Comparison of ENCODE assay signal across 20 cellular contexts in genomic region chrX:8868070-8868795, GRCh38.
DNase-seq lines count a peak whose midpoint lies in the region; ATAC-seq and TF ChIP-seq lines count a peak whose summit lies in the region.
"Had no signal": no experiment of that assay in that cellular context is flagged by ENCODE, and none has a peak within 500 bp of the region (broad histone marks: within the 10 kb centered on the region; RNA-seq: fewer than 3 reads in every experiment).

No MANE protein-coding gene starts in this region.

- intact Hi-C loops in right lobe of liver (cut with DNase I), result no loop called here

- H3K36me3 Mint-ChIP-seq in T-cell, result no peaks in the 10 kb centered on the region
- H3K36me3 Mint-ChIP-seq in activated CD8-positive, alpha-beta T cell treated with anti-CD3 and anti-CD28 coated beads, Interleukin-2, amount 10 ng/mL, durations not matched to agents 7 days and 5 days (ENCODE audit: low read depth), result no peaks in the 10 kb centered on the region
- H3K36me3 Mint-ChIP-seq: memory B cell had no signal

- WGBS in right lobe of liver (ENCODE audit: insufficient coverage, low coverage, low lambda C conversion rate, missing lambda C conversion rate), result 17% methylated on average over 5 of the region's 5 CpGs
- WGBS in gastroesophageal sphincter (ENCODE audit: low coverage in 1 of 2), 2 donors, result 60 to 83% methylated on average over 1 to 3 of the region's 5 CpGs

- H3K4me3 ChIP-seq in choroid plexus epithelial cell (ENCODE audit: low read depth, low read length) (no peak overlapping the region), right lobe of liver (no peak overlapping the region), gastroesophageal sphincter (no peak overlapping the region)
- H3K4me3 ChIP-seq: SJCRH30, thyroid gland had no signal

- TF ChIP-seq EP300 in gastroesophageal sphincter (IDR thresholded peaks at IDR 0.05), result no peak

- no peaks in the 10 kb centered on the region for H3K36me3 ChIP-seq in right lobe of liver
- no peaks in the 10 kb centered on the region for H3K36me3 ChIP-seq in gastroesophageal sphincter
- H3K36me3 ChIP-seq: BE2C, SJCRH30, thyroid gland had no signal

- CTCF ChIA-PET in T-cell (lab: Charles Lee), result no interaction called here
- CTCF ChIA-PET in activated CD8-positive, alpha-beta T cell treated with anti-CD3 and anti-CD28 coated beads, Interleukin-2, amount 10 ng/mL, durations not matched to agents 7 days and 5 days (lab: Charles Lee), result no interaction called here

- POLR2A ChIA-PET in T-cell (lab: Charles Lee), result no interaction called here
- POLR2A ChIA-PET in activated CD8-positive, alpha-beta T cell treated with anti-CD3 and anti-CD28 coated beads, Interleukin-2, amount 10 ng/mL, durations not matched to agents 7 days and 5 days (lab: Charles Lee), result no interaction called here

- H3K9me3 ChIP-seq in right lobe of liver (no peaks in the 10 kb centered on the region), gastroesophageal sphincter (no peaks in the 10 kb centered on the region)
- H3K9me3 ChIP-seq: BE2C, SJCRH30, thyroid gland had no signal

- H3K27me3 ChIP-seq in right lobe of liver (no peaks in the 10 kb centered on the region), gastroesophageal sphincter (no peaks in the 10 kb centered on the region)
- H3K27me3 ChIP-seq: BE2C, SJCRH30, thyroid gland had no signal

- H3K27ac ChIP-seq in right lobe of liver, result peak overlapping the region in 1 of 3 donors; percentile 49
- no peak overlapping the region for H3K27ac ChIP-seq in gastroesophageal sphincter
- H3K27ac ChIP-seq: SJCRH30, thyroid gland had no signal

- TF ChIP-seq CTCF in choroid plexus epithelial cell (conservative IDR thresholded peaks at IDR 0.05; ENCODE audit: low read depth, low read length) (no peak), right lobe of liver (IDR thresholded peaks at IDR 0.05) (no peak), gastroesophageal sphincter (IDR thresholded peaks at IDR 0.05) (no peak)

- no peaks in the 10 kb centered on the region for H3K9me3 Mint-ChIP-seq in T-cell
- H3K9me3 Mint-ChIP-seq in activated CD8-positive, alpha-beta T cell treated with anti-CD3 and anti-CD28 coated beads, Interleukin-2, amount 10 ng/mL, durations not matched to agents 7 days and 5 days (ENCODE audit: insufficient read depth), result no peaks in the 10 kb centered on the region
- H3K9me3 Mint-ChIP-seq: memory B cell had no signal

- peak; percentile 87 to 99 (median 92) for ATAC-seq in right lobe of liver
- ATAC-seq in T-cell (replicated peaks in 1 of 4), result no peak
- no peak for ATAC-seq in HG02588 (IDR thresholded peaks at IDR 0.05; ENCODE audit: unreplicated experiment)
- no peak for ATAC-seq in activated CD8-positive, alpha-beta T cell treated with anti-CD3 and anti-CD28 coated beads, Interleukin-2, amount 10 ng/mL, durations not matched to agents 7 days and 5 days
- no peak for ATAC-seq in gastroesophageal sphincter
- ATAC-seq: right cardiac atrium had no signal

- TF ChIP-seq POLR2A in right lobe of liver (IDR thresholded peaks at IDR 0.05) (no peak), gastroesophageal sphincter (IDR thresholded peaks at IDR 0.05) (no peak)

- H3K4me1 ChIP-seq in right lobe of liver (peaks cover 0 to 10% (median 2%) of the 10 kb centered on the region in 4 donors), gastroesophageal sphincter (peaks cover 0 to 11% (median 0%) of the 10 kb centered on the region in 3 donors)
- H3K4me1 ChIP-seq: BE2C, SJCRH30, thyroid gland had no signal

- peaks cover 6 to 28% of the 10 kb centered on the region in 2 donors for H3K27me3 Mint-ChIP-seq in T-cell
- peaks cover 4% of the 10 kb centered on the region for H3K27me3 Mint-ChIP-seq in activated CD8-positive, alpha-beta T cell treated with anti-CD3 and anti-CD28 coated beads, Interleukin-2, amount 10 ng/mL, durations not matched to agents 7 days and 5 days (ENCODE audit: low read depth)

- peaks cover 0 to 5% (median 2%) of the 10 kb centered on the region in 3 donors for H3K4me1 Mint-ChIP-seq in T-cell
- H3K4me1 Mint-ChIP-seq in activated CD8-positive, alpha-beta T cell treated with anti-CD3 and anti-CD28 coated beads, Interleukin-2, amount 10 ng/mL, durations not matched to agents 7 days and 5 days (ENCODE audit: low read depth), result no peaks in the 10 kb centered on the region
- H3K4me1 Mint-ChIP-seq: memory B cell had no signal

- no peak overlapping the region for H3K27ac Mint-ChIP-seq in T-cell
- H3K27ac Mint-ChIP-seq in activated CD8-positive, alpha-beta T cell treated with anti-CD3 and anti-CD28 coated beads, Interleukin-2, amount 10 ng/mL, durations not matched to agents 7 days and 5 days, result no peak overlapping the region
- H3K27ac Mint-ChIP-seq: memory B cell had no signal

- DNase-seq in AG20443 (ENCODE audit: low spot score), result peak; percentile 36
- peak; percentile 89 for DNase-seq in NCI-H226
- peak; percentile 82 for DNase-seq in choroid plexus epithelial cell (ENCODE audit: low read depth)
- DNase-seq in right lobe of liver, result peak; percentile 59 to 78 (median 77)
- DNase-seq in T-cell, result no peak
- DNase-seq in activated CD8-positive, alpha-beta T cell treated with anti-CD3 and anti-CD28 coated beads, Interleukin-2, amount 10 ng/mL, durations not matched to agents 7 days and 5 days, result no peak
- DNase-seq: activated CD4-positive, alpha-beta T cell treated with anti-CD3 and anti-CD28 coated beads, Interleukin-2, amount 50 U/mL, for 48 hours; activated effector memory CD4-positive, alpha-beta T cell treated with Interleukin-2 at 50 U/mL for 16 hours; BE2C; effector CD4-positive, alpha-beta T cell; NK-92 treated with Interleukin-12 subunit alpha and Interleukin-12 subunit beta, amount 100 ng/mL, for 24 hours; right cardiac atrium; stimulated activated CD4-positive, alpha-beta T cell treated with anti-CD3 and anti-CD28 coated beads, Interleukin-2, amount 100 ng/mL, for 48 hours; stimulated activated CD8-positive, alpha-beta memory T cell treated with anti-CD3 and anti-CD28 coated beads, Interleukin-4, amount 100 ng/mL, for 48 hours; thyroid gland had no signal

- H3K4me3 Mint-ChIP-seq in T-cell, result no peak overlapping the region
- no peak overlapping the region for H3K4me3 Mint-ChIP-seq in activated CD8-positive, alpha-beta T cell treated with anti-CD3 and anti-CD28 coated beads, Interleukin-2, amount 10 ng/mL, durations not matched to agents 7 days and 5 days
- H3K4me3 Mint-ChIP-seq: memory B cell, neural crest cell had no signal

Comparison
In these comparisons a context has a peak if more than half of its experiments do, and no peak if none do; other contexts are left out.
1. DNase-seq: peak in AG20443 (single experiment), NCI-H226 (single experiment), choroid plexus epithelial cell (single experiment) and right lobe of liver (3 of 3); none in T-cell (0 of 34) and activated CD8-positive, alpha-beta T cell treated with anti-CD3 and anti-CD28 coated beads, Interleukin-2, amount 10 ng/mL, durations not matched to agents 7 days and 5 days (single experiment).
2. ATAC-seq: peak in right lobe of liver (4 of 4); none in T-cell (0 of 4), HG02588 (single experiment), activated CD8-positive, alpha-beta T cell treated with anti-CD3 and anti-CD28 coated beads, Interleukin-2, amount 10 ng/mL, durations not matched to agents 7 days and 5 days (single experiment) and gastroesophageal sphincter (single experiment).